19 cellular contexts compared by ENCODE assay signal in genomic region chr10:60141916-60142559, GRCh38.
DNase-seq lines count a peak whose midpoint lies in the region; ATAC-seq and TF ChIP-seq lines count a peak whose summit lies in the region.
"Had no signal": no experiment of that assay in that cellular context is flagged by ENCODE, and none has a peak within 500 bp of the region (broad histone marks: within the 10 kb centered on the region; RNA-seq: fewer than 3 reads in every experiment).

No MANE protein-coding gene starts in this region.

- no peak for DNase-seq in Right ventricle myocardium inferior (ENCODE audit: missing footprints)
- DNase-seq in cardiac septum (ENCODE audit: low spot score), result no peak
- DNase-seq in foreskin keratinocyte, result no peak
- DNase-seq in neural crest cell (ENCODE audit: low read depth, low spot score), result no peak
- no peak for DNase-seq in NCI-H2107 (lab: John Stamatoyannopoulos, UW)
- no peak for DNase-seq in NCI-H510A (lab: John Stamatoyannopoulos, UW)
- no peak for DNase-seq in activated CD4-positive, alpha-beta memory T cell treated with anti-CD3 and anti-CD28 coated beads, Interleukin-2, amount 10 ng/mL, durations not matched to agents 7 days and 5 days
- DNase-seq: activated effector memory CD4-positive, alpha-beta T cell treated with Interleukin-2 at 50 U/mL for 16 hours; amniotic stem cell; effector memory CD8-positive, alpha-beta T cell; GOT3; left lung; NCI-H1436; NK-92 treated with Interleukin-12 subunit alpha and Interleukin-12 subunit beta, amount 100 ng/mL, for 24 hours; stimulated activated naive CD8-positive, alpha-beta T cell treated with anti-CD3 and anti-CD28 coated beads, Interleukin-15, Interleukin-2, amounts not matched to agents 100 U/mL and 50 U/mL, for 24 hours had no signal

- H3K36me3 Mint-ChIP-seq in neural crest cell (ENCODE audit: low read depth), result no peaks in the 10 kb centered on the region
- no peaks in the 10 kb centered on the region for H3K36me3 Mint-ChIP-seq in activated CD4-positive, alpha-beta memory T cell treated with anti-CD3 and anti-CD28 coated beads, Interleukin-2, amount 10 ng/mL, durations not matched to agents 7 days and 5 days (ENCODE audit: low read depth)

- no peaks in the 10 kb centered on the region for H3K9me3 Mint-ChIP-seq in neural crest cell
- no peaks in the 10 kb centered on the region for H3K9me3 Mint-ChIP-seq in activated CD4-positive, alpha-beta memory T cell treated with anti-CD3 and anti-CD28 coated beads, Interleukin-2, amount 10 ng/mL, durations not matched to agents 7 days and 5 days
- H3K9me3 Mint-ChIP-seq: effector memory CD8-positive, alpha-beta T cell; T-helper 2 cell treated with Interferon-gamma antibody and Interleukin-4, amounts not matched to agents 5 μg/mL and 100 μg/mL, for 36 hours had no signal

- ATAC-seq in Right ventricle myocardium inferior (peak; percentile 47), foreskin keratinocyte (no peak), GM18907 (IDR thresholded peaks at IDR 0.05; ENCODE audit: unreplicated experiment) (no peak)
- ATAC-seq: effector memory CD8-positive, alpha-beta T cell; stimulated activated naive CD8-positive, alpha-beta T cell treated with anti-CD3 and anti-CD28 coated beads, Interleukin-15, Interleukin-2, amounts not matched to agents 100 U/mL and 50 U/mL, for 24 hours had no signal

- no peak overlapping the region for H3K27ac ChIP-seq in foreskin keratinocyte
- H3K27ac ChIP-seq: left lung, SJSA1 had no signal

- H3K4me1 Mint-ChIP-seq in neural crest cell, result peaks cover 6% of the 10 kb centered on the region
- H3K4me1 Mint-ChIP-seq in activated CD4-positive, alpha-beta memory T cell treated with anti-CD3 and anti-CD28 coated beads, Interleukin-2, amount 10 ng/mL, durations not matched to agents 7 days and 5 days, result no peaks in the 10 kb centered on the region

- H3K27me3 Mint-ChIP-seq in neural crest cell (ENCODE audit: low read depth), result no peaks in the 10 kb centered on the region
- no peaks in the 10 kb centered on the region for H3K27me3 Mint-ChIP-seq in activated CD4-positive, alpha-beta memory T cell treated with anti-CD3 and anti-CD28 coated beads, Interleukin-2, amount 10 ng/mL, durations not matched to agents 7 days and 5 days
- H3K27me3 Mint-ChIP-seq: effector memory CD8-positive, alpha-beta T cell had no signal

- H3K4me1 ChIP-seq in foreskin keratinocyte, result peaks cover 19% of the 10 kb centered on the region
- H3K4me1 ChIP-seq: left lung, prostate gland had no signal

- no peaks in the 10 kb centered on the region for H3K27me3 ChIP-seq in foreskin keratinocyte
- H3K27me3 ChIP-seq: left lung, SJSA1 had no signal

- POLR2A ChIA-PET in activated CD4-positive, alpha-beta memory T cell treated with anti-CD3 and anti-CD28 coated beads, Interleukin-2, amount 10 ng/mL, durations not matched to agents 7 days and 5 days (lab: Charles Lee), result no interaction called here

- intact Hi-C loops in Right ventricle myocardium inferior (cut with DNase I) (no loop called here), cardiac septum (cut with DNase I) (loop anchor here (5.0 kb wide), 1 partner anchor 45 kb away; no protein-coding TSS in a partner anchor)

- H3K27ac Mint-ChIP-seq in neural crest cell (ENCODE audit: unreplicated experiment), result no peak overlapping the region
- H3K27ac Mint-ChIP-seq in activated CD4-positive, alpha-beta memory T cell treated with anti-CD3 and anti-CD28 coated beads, Interleukin-2, amount 10 ng/mL, durations not matched to agents 7 days and 5 days, result no peak overlapping the region
- H3K27ac Mint-ChIP-seq: effector memory CD8-positive, alpha-beta T cell; T-helper 2 cell treated with Interferon-gamma antibody and Interleukin-4, amounts not matched to agents 5 μg/mL and 100 μg/mL, for 36 hours had no signal

- TF ChIP-seq CTCF in foreskin keratinocyte (conservative IDR thresholded peaks at IDR 0.05) (peak; percentile 4), neural crest cell (conservative IDR thresholded peaks at IDR 0.05) (peak; percentile 11)

- CTCF ChIA-PET in activated CD4-positive, alpha-beta memory T cell treated with anti-CD3 and anti-CD28 coated beads, Interleukin-2, amount 10 ng/mL, durations not matched to agents 7 days and 5 days (lab: Charles Lee), result no interaction called here

- H3K4me3 Mint-ChIP-seq in neural crest cell, result peak overlapping the region; percentile 47
- H3K4me3 Mint-ChIP-seq in activated CD4-positive, alpha-beta memory T cell treated with anti-CD3 and anti-CD28 coated beads, Interleukin-2, amount 10 ng/mL, durations not matched to agents 7 days and 5 days, result no peak overlapping the region
- H3K4me3 Mint-ChIP-seq: effector memory CD8-positive, alpha-beta T cell; T-helper 2 cell treated with Interferon-gamma antibody and Interleukin-4, amounts not matched to agents 5 μg/mL and 100 μg/mL, for 36 hours had no signal
